Comparison of ENCODE assay signal across 20 cellular contexts in genomic region chr1:48036693-48037386, GRCh38. TPM values are rescaled to one million over a fixed set of nuclear protein-coding genes. Genes with fewer than 3 reads are reported as not detected.
DNase-seq lines count a peak whose midpoint lies in the region; ATAC-seq, FAIRE-seq and TF ChIP-seq lines count a peak whose summit lies in the region.
"Had no signal": no experiment of that assay in that cellular context is flagged by ENCODE, and none has a peak within 500 bp of the region (broad histone marks: within the 10 kb centered on the region; RNA-seq: fewer than 3 reads in every experiment).

No MANE protein-coding gene starts in this region.

- no peak for TF ChIP-seq CTCF in PC-3 (conservative IDR thresholded peaks at IDR 0.05; ENCODE audit: low read depth, low read length)
- no peak for TF ChIP-seq CTCF in esophagus squamous epithelium (IDR thresholded peaks at IDR 0.05)

- H3F3A ChIP-seq in PC-3 (ENCODE audit: low read length, unreplicated experiment) = no peaks in the 10 kb centered on the region

- no peaks in the 10 kb centered on the region for H3K36me3 ChIP-seq in PC-3 (ENCODE audit: low read depth, low read length)
- no peaks in the 10 kb centered on the region for H3K36me3 ChIP-seq in small intestine (ENCODE audit: control insufficient read depth in 2 of 2, insufficient read depth in 2 of 2, low read length in 2 of 2)
- H3K36me3 ChIP-seq in esophagus squamous epithelium = no peaks in the 10 kb centered on the region

- WGBS in small intestine, 3 donors = 61 to 78% (median 70%) methylated on average over 4 of the region's 4 CpGs
- WGBS in esophagus squamous epithelium, 2 donors = 57 to 71% methylated on average over 3 to 4 of the region's 4 CpGs

- H3K9me2 ChIP-seq in PC-3 (replicated peaks; ENCODE audit: low read length) = no peaks in the 10 kb centered on the region

- DNase-seq in COLO829 (ENCODE audit: low spot score) = peak; percentile 61
- DNase-seq in PC-3 = peak; percentile 36
- DNase-seq in fibroblast of gingiva (ENCODE audit: low read depth) = peak; percentile 28
- DNase-seq in myocyte (ENCODE audit: low read depth) = peak; percentile 54
- DNase-seq in HCEC 1CT = no peak
- DNase-seq in small intestine = no peak
- DNase-seq in esophagus squamous epithelium (lab: John Stamatoyannopoulos, UW) = no peak
- DNase-seq: activated CD4-positive, alpha-beta T cell treated with anti-CD3 and anti-CD28 coated beads, Interleukin-2, amount 50 U/mL, for 1 hour; activated naive CD4-positive, alpha-beta T cell treated with anti-CD3 and anti-CD28 coated beads, Interleukin-2, amount 10 ng/mL, durations not matched to agents 7 days and 5 days; Calu3; GDM1; NCI-H187; NCI-H510A; psoas muscle had no signal

- H3K27ac ChIP-seq in PC-3 (ENCODE audit: low read length) (no peak overlapping the region), small intestine (ENCODE audit: low read depth in 1 of 2, low read length in 1 of 2) (no peak overlapping the region), esophagus squamous epithelium (no peak overlapping the region)
- H3K27ac ChIP-seq: psoas muscle had no signal

- CTCF ChIA-PET in PC-3 (lab: Charles Lee) = no interaction called here

- H3K9me3 ChIP-seq in PC-3 (ENCODE audit: low read length) (no peaks in the 10 kb centered on the region), small intestine (ENCODE audit: control insufficient read depth, low read depth) (no peaks in the 10 kb centered on the region), esophagus squamous epithelium (no peaks in the 10 kb centered on the region)
- H3K9me3 ChIP-seq: psoas muscle had no signal

- H4K20me1 ChIP-seq in PC-3 (ENCODE audit: low read length) = no peaks in the 10 kb centered on the region

- H3K4me1 ChIP-seq in PC-3 (ENCODE audit: insufficient read depth, low read length) (no peaks in the 10 kb centered on the region), small intestine (ENCODE audit: control insufficient read depth in 2 of 2, insufficient read depth in 1 of 2, low read depth in 1 of 2, low read length in 1 of 2) (peaks cover 0 to 2% of the 10 kb centered on the region in 2 donors), esophagus squamous epithelium (peaks cover 0 to 16% (median 14%) of the 10 kb centered on the region in 3 donors)
- H3K4me1 ChIP-seq: psoas muscle had no signal

- H3K27me3 ChIP-seq in PC-3 (ENCODE audit: low read length) (peaks cover 8% of the 10 kb centered on the region; the same call in 1 of the 2 replicates), small intestine (ENCODE audit: control insufficient read depth in 2 of 2, insufficient read depth in 2 of 2, low read length in 2 of 2) (no peaks in the 10 kb centered on the region), esophagus squamous epithelium (peaks cover 0 to 41% (median 0%) of the 10 kb centered on the region in 4 donors)

- no peak for TF ChIP-seq POLR2A in esophagus squamous epithelium (IDR thresholded peaks at IDR 0.05)

- ATAC-seq in PC-3 = peak; percentile 20; the same call in 1 of the 2 replicates
- ATAC-seq in GM19351 (IDR thresholded peaks at IDR 0.05; ENCODE audit: unreplicated experiment) = no peak
- ATAC-seq: HCT116, SK-N-SH treated with all-trans-retinoic acid at 6 μM for 48 hours had no signal

- H3K4me2 ChIP-seq in PC-3 (ENCODE audit: low read length) = no peak overlapping the region

- intact Hi-C loops in PC-3 (cut with micrococcal nuclease) (no loop called here), esophagus squamous epithelium (cut with DNase I) (no loop called here)

- no TSS peak for BruUV-seq in PC-3 (replicated peaks; lab: Mats Ljungman, UMichigan)

- no peak overlapping the region for H2AFZ ChIP-seq in PC-3 (ENCODE audit: low read length)

- H3K4me3 ChIP-seq in PC-3 (ENCODE audit: low read length) (no peak overlapping the region), small intestine (ENCODE audit: low read depth in 1 of 2, low read length in 2 of 2) (no peak overlapping the region), esophagus squamous epithelium (no peak overlapping the region)
- H3K4me3 ChIP-seq: psoas muscle had no signal

- H3K9ac ChIP-seq in PC-3 (ENCODE audit: low read length) = no peak overlapping the region

- POLR2A ChIA-PET in PC-3 (lab: Charles Lee; ENCODE audit: unreplicated experiment) = no interaction called here

- H3K79me2 ChIP-seq in PC-3 (ENCODE audit: low read length) = no peaks in the 10 kb centered on the region

- FAIRE-seq in small intestine (lab: Jason Lieb, UNC) = no peak
- FAIRE-seq: GM12892 had no signal

RNA-seq across cellular contexts. Expression of gene TRABD2B, which starts 39.7 kb away (rescaled TPM):
- 0.44 and 0.63 TPM in 2 replicates for total RNA-seq in PC-3 (2014; rRNA removed)
- not detected in 2 replicates for total RNA-seq in myocyte
- not detected for polyA plus RNA-seq in myocyte (2012)
- 1 to 10 TPM in 1 of 3 donors, under 1 TPM in 1, not detected in 1; under 0.01 to 2.6 TPM for polyA plus RNA-seq in small intestine
- total RNA-seq in esophagus squamous epithelium = 1 to 10 TPM in 1 of 4 donors, under 1 TPM in 3; 0.26 to 1.7 (median 0.50) TPM
- total RNA-seq: M059J, OCI-LY7 had no signal

Comparison
In these comparisons a context has a peak if more than half of its experiments do, and no peak if none do; other contexts are left out.
1. DNase-seq: peak in COLO829 (single experiment), PC-3 (single experiment), fibroblast of gingiva (single experiment) and myocyte (single experiment); none in HCEC 1CT (single experiment), small intestine (single experiment) and esophagus squamous epithelium (single experiment).